In the genomic region with DNA sequence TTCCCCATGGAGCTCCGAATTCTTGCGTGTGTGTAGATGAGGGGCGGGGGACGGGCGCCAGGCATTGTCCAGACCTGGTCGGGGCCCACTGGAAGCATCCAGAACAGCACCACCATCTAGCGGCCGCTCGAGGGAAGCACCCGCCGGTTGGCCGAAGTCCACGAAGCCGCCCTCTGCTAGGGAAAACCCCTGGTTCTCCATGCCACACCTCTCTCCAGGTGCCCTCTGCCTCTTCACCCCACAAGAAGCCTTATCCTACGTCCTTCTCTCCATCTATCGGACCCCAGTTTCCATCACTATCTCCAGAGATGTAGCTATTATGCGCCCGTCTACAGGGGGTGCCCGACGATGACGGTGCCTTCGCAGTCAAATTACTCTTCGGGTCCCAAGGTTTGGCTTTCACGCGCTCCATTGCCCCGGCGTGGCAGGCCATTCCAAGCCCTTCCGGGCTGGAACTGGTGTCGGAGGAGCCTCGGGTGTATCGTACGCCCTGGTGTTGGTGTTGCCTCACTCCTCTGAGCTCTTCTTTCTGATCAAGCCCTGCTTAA, we compare ENCODE assay signal across 1 cellular context.
TF ChIP-seq lines count a peak whose summit lies in the region.

No MANE protein-coding gene starts in this region.

TF ChIP-seq in Ishikawa, 13 proteins besides CTCF, POLR2A, EP300 and RAD21:
- TF ChIP-seq, protein P1, sequence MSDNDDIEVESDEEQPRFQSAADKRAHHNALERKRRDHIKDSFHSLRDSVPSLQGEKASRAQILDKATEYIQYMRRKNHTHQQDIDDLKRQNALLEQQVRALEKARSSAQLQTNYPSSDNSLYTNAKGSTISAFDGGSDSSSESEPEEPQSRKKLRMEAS (IDR thresholded peaks at IDR 0.05), result 0 out of 2 replicates have a peak, but pooled peaks have one; percentile 10
- TF ChIP-seq CEBPB (IDR thresholded peaks at IDR 0.05) (no peak), FOXM1 (IDR thresholded peaks at IDR 0.05; ENCODE audit: borderline replicate concordance, low read depth) (no peak), NFIC (IDR thresholded peaks at IDR 0.05) (peak; percentile 47; the same call in 1 of the 2 replicates)
